8 cellular contexts compared by ENCODE assay signal in the genomic region with DNA sequence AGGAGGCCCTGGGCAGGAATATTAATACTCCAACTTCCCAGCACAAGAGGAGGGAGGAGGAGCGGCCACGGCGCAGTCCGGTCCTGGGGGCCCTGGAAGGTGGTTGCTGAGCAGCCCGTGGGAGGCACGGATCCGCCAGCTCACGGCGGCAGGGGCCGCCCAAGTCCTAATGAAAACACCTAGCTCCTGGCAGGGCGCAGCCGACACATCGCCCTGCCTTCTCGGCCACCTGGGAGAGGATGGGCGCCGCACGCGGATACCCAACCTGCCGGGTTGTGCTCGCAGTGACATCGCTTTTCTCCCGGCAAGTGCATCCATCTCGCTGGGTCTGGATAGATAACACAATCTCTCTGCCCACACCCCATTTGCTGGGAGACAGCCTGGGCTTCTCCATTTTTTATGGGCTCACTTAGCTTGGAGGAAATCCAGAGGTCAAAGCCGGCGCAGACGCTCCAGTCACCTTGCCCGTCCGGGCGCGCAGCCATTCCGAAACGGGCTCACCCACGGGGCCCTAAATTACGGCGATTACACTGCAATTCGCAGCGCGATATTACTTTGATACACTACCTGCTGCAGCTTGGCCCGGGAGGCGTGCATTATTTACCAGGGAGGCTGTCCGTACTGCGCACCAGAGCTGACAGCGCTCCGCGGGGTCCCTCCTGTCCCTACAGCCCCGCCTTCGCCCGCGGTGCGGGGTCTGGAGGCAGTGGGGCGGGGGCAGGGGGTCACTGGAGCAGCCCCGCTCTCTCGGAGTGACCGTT. TPM values are rescaled to one million over a fixed set of nuclear protein-coding genes. Genes with fewer than 3 reads are reported as not detected.
DNase-seq lines count a peak whose midpoint lies in the region; ATAC-seq lines count a peak whose summit lies in the region.

No MANE protein-coding gene starts in this region.

- ATAC-seq in esophagus mucosa (peak; percentile 44), GM19023 (IDR thresholded peaks at IDR 0.05; ENCODE audit: unreplicated experiment) (no peak), GM21576 (IDR thresholded peaks at IDR 0.05; ENCODE audit: unreplicated experiment) (no peak)

- peaks cover 0 to 4% of the 10 kb centered on the region in 2 experiments for H3K4me1 ChIP-seq in trophoblast cell (ENCODE audit: control insufficient read depth in 1 of 2, insufficient read depth in 2 of 2, low read length in 2 of 2)

- peak overlapping the region; percentile 49 for H3K4me2 ChIP-seq in trophoblast cell (ENCODE audit: low read length)

- H2BK12ac ChIP-seq in trophoblast cell (ENCODE audit: low read length): no peak overlapping the region

- H3K23ac ChIP-seq in trophoblast cell (ENCODE audit: low read length): no peak overlapping the region

- H4K91ac ChIP-seq in trophoblast cell (ENCODE audit: low read depth, low read length): no peak overlapping the region

- no peak overlapping the region for H2AFZ ChIP-seq in trophoblast cell (ENCODE audit: insufficient read depth, low read length, poor library complexity)

- no peak overlapping the region for H3K18ac ChIP-seq in trophoblast cell (ENCODE audit: low read length)

- no peak overlapping the region for H4K12ac ChIP-seq in trophoblast cell (ENCODE audit: low read depth, low read length)

- H3K27ac ChIP-seq in trophoblast cell (ENCODE audit: low read depth, low read length): no peak overlapping the region

- H3K9ac ChIP-seq in trophoblast cell (ENCODE audit: low read length): no peak overlapping the region

- no peaks in the 10 kb centered on the region for H3K79me2 ChIP-seq in trophoblast cell (ENCODE audit: control insufficient read depth, insufficient read depth, low read length, poor library complexity)

- no peak overlapping the region for H3K4ac ChIP-seq in trophoblast cell (ENCODE audit: low read depth, low read length)

- H3K79me1 ChIP-seq in trophoblast cell (ENCODE audit: low read length): no peaks in the 10 kb centered on the region

- H3K14ac ChIP-seq in trophoblast cell (ENCODE audit: low read length): no peak overlapping the region

- no peak overlapping the region for H4K8ac ChIP-seq in trophoblast cell (ENCODE audit: low read depth, low read length)

- no peak overlapping the region for H3K4me3 ChIP-seq in trophoblast cell (ENCODE audit: low read depth, low read length)

- no peak overlapping the region for H2AK5ac ChIP-seq in trophoblast cell (ENCODE audit: low read length)

- H2BK5ac ChIP-seq in trophoblast cell (ENCODE audit: low read depth, low read length, poor library complexity): no peak overlapping the region

- DNase-seq in activated CD8-positive, alpha-beta memory T cell treated with anti-CD3 and anti-CD28 coated beads for 24 hours: peak; percentile 72
- DNase-seq in activated CD8-positive, alpha-beta memory T cell treated with anti-CD3 and anti-CD28 coated beads, Interleukin-2, amount 50 U/mL, for 48 hours: no peak
- peak; percentile 47 for DNase-seq in NCI-H510A (lab: John Stamatoyannopoulos, UW)
- DNase-seq in trophoblast cell: no peak
- no peak for DNase-seq in KG1 (lab: John Stamatoyannopoulos, UW)

- no peaks in the 10 kb centered on the region for H3K36me3 ChIP-seq in trophoblast cell (ENCODE audit: control insufficient read depth in 1 of 2, insufficient read depth in 2 of 2, low read length in 2 of 2)

- peaks cover 34% of the 10 kb centered on the region for H3K27me3 ChIP-seq in trophoblast cell (ENCODE audit: insufficient read depth, low read length)

- H2BK120ac ChIP-seq in trophoblast cell (ENCODE audit: insufficient read depth, low read length, poor library complexity): no peak overlapping the region

- WGBS in trophoblast cell (ENCODE audit: extremely low coverage, insufficient coverage, insufficient read length): no CpG with 5 or more reads among the region's 54 CpGs

- H3K9me3 ChIP-seq in trophoblast cell (ENCODE audit: insufficient read depth, low read depth, low read length): peaks cover 2% of the 10 kb centered on the region

RNA-seq across cellular contexts. Expression of gene CCDC167, which starts 36.2 kb away (rescaled TPM):
- 24.5 TPM for total RNA-seq in esophagus mucosa
- polyA plus RNA-seq in trophoblast cell (2013): 81.3 and 88.4 TPM in 2 replicates

Comparison
In these comparisons a context has a peak if more than half of its experiments do, and no peak if none do; other contexts are left out.
1. DNase-seq: peak in activated CD8-positive, alpha-beta memory T cell treated with anti-CD3 and anti-CD28 coated beads for 24 hours (single experiment) and NCI-H510A (single experiment); none in activated CD8-positive, alpha-beta memory T cell treated with anti-CD3 and anti-CD28 coated beads, Interleukin-2, amount 50 U/mL, for 48 hours (single experiment), trophoblast cell (0 of 2) and KG1 (single experiment).